In genomic region chr19:39148939-39149529, GRCh38 we compare ENCODE assay signal across 1 cellular context.
TF ChIP-seq lines count a peak whose summit lies in the region.

No MANE protein-coding gene starts in this region.

TF ChIP-seq in K562, 482 proteins besides CTCF, POLR2A, EP300 and RAD21:
- TF ChIP-seq PTBP1 (IDR thresholded peaks at IDR 0.05; ENCODE audit: low read depth, low read length) (no peak), HINFP (tag; conservative IDR thresholded peaks at IDR 0.05; ENCODE audit: low read depth) (no peak), NUFIP1 (IDR thresholded peaks at IDR 0.05; ENCODE audit: partially characterized antibody) (no peak), PRPF4 (IDR thresholded peaks at IDR 0.05; ENCODE audit: insufficient read depth, low read depth, low read length, poor library complexity, severe bottlenecking) (no peak), SIN3B (IDR thresholded peaks at IDR 0.05; ENCODE audit: low read depth) (no peak), PREB (CRISPR knock-in tag; IDR thresholded peaks at IDR 0.05) (no peak), BCOR (IDR thresholded peaks at IDR 0.05) (no peak), AFF4 (CRISPR knock-in tag; IDR thresholded peaks at IDR 0.05) (no peak), GABPB2 (CRISPR knock-in tag; conservative IDR thresholded peaks at IDR 0.05) (no peak), ESRRB (CRISPR knock-in tag; IDR thresholded peaks at IDR 0.05; ENCODE audit: borderline replicate concordance) (no peak), HNRNPLL (IDR thresholded peaks at IDR 0.05; ENCODE audit: low read depth, low read length, poor library complexity, severe bottlenecking) (no peak), ZNF778 (CRISPR knock-in tag; IDR thresholded peaks at IDR 0.05) (no peak), ZNF79 (CRISPR knock-in tag; IDR thresholded peaks at IDR 0.05; ENCODE audit: low read depth) (no peak), SRSF3 (IDR thresholded peaks at IDR 0.05; ENCODE audit: insufficient read depth, low read length) (no peak), DIDO1 (tag; IDR thresholded peaks at IDR 0.05; ENCODE audit: low read depth) (no peak), E4F1 (CRISPR knock-in tag; IDR thresholded peaks at IDR 0.05; ENCODE audit: borderline replicate concordance) (no peak), TGIF2 (CRISPR knock-in tag; IDR thresholded peaks at IDR 0.05) (no peak), ZNF282 (CRISPR knock-in tag; IDR thresholded peaks at IDR 0.05) (no peak), FOXK2 (conservative IDR thresholded peaks at IDR 0.05 in 1 of 2, IDR thresholded peaks at IDR 0.05 in 1 of 2; ENCODE audit: low read depth in 2 of 2) (no peak)
